Comparison of ENCODE assay signal across 11 cellular contexts in genomic region chr21:26881504-26882228, GRCh38. TPM values are rescaled to one million over a fixed set of nuclear protein-coding genes. Genes with fewer than 3 reads are reported as not detected.
DNase-seq lines count a peak whose midpoint lies in the region; ATAC-seq, FAIRE-seq and TF ChIP-seq lines count a peak whose summit lies in the region.
"Had no signal": no experiment of that assay in that cellular context is flagged by ENCODE, and none has a peak within 500 bp of the region (broad histone marks: within the 10 kb centered on the region; RNA-seq: fewer than 3 reads in every experiment).

No MANE protein-coding gene starts in this region.

- WGBS in body of pancreas, 2 donors = 42 to 44% methylated on average over 4 of the region's 4 CpGs

- DNase-seq in D721Med (ENCODE audit: insufficient read length, low spot score) (no peak), MV-4-11 (lab: John Stamatoyannopoulos, UW) (peak; percentile 24), body of pancreas (no peak), myocyte (ENCODE audit: low read depth) (peak; percentile 43), GF-D8 (lab: John Stamatoyannopoulos, UW) (no peak)
- DNase-seq: NCI-H1092 treated with DMSO at 0.1 percent for 48 hours; stimulated activated naive CD8-positive, alpha-beta T cell treated with anti-CD3 and anti-CD28 coated beads, Interleukin-15, Interleukin-2, amounts not matched to agents 100 U/mL and 50 U/mL, for 24 hours had no signal

- no peak overlapping the region for H3K27ac ChIP-seq in body of pancreas

- H3K36me3 ChIP-seq in body of pancreas (replicated peaks in 1 of 2; ENCODE audit: insufficient read depth in 1 of 2, low read depth in 2 of 2) = no peaks in the 10 kb centered on the region

- FAIRE-seq in D721Med (lab: Jason Lieb, UNC) = no peak
- FAIRE-seq: keratinocyte had no signal

- TF ChIP-seq CTCF in D721Med (IDR thresholded peaks at IDR 0.05; ENCODE audit: insufficient read depth, missing control alignments) (peak; percentile 53), body of pancreas (IDR thresholded peaks at IDR 0.05) (peak in 6 of 7 experiments; percentile 16 to 52 (median 33))

- ATAC-seq in body of pancreas = no peak
- ATAC-seq in HG02981 (IDR thresholded peaks at IDR 0.05; ENCODE audit: unreplicated experiment) = no peak
- ATAC-seq in GM18873 (IDR thresholded peaks at IDR 0.05; ENCODE audit: low FRiP score, unreplicated experiment) = no peak
- no peak for ATAC-seq in HG03469 (IDR thresholded peaks at IDR 0.05; ENCODE audit: unreplicated experiment)
- ATAC-seq: stimulated activated naive CD8-positive, alpha-beta T cell treated with anti-CD3 and anti-CD28 coated beads, Interleukin-15, Interleukin-2, amounts not matched to agents 100 U/mL and 50 U/mL, for 24 hours had no signal

- H3K9me3 ChIP-seq in body of pancreas = no peaks in the 10 kb centered on the region

- H3K27me3 ChIP-seq in body of pancreas = no peaks in the 10 kb centered on the region

- no peak for TF ChIP-seq POLR2A in body of pancreas (IDR thresholded peaks at IDR 0.05)

- H3K4me1 ChIP-seq in body of pancreas = no peaks in the 10 kb centered on the region

- intact Hi-C loops in body of pancreas (cut with DNase I) = no loop called here

- H3K4me3 ChIP-seq in body of pancreas = no peak overlapping the region

RNA-seq across cellular contexts. Expression of gene ADAMTS1, which starts 36.5 kb away (rescaled TPM):
- total RNA-seq in body of pancreas = 100 to 1,000 TPM in 1 of 2 donors, 10 to 100 TPM in 1; 47.0 to 104 TPM
- 21.4 and 23.0 TPM in 2 replicates for total RNA-seq in myocyte
- 38.5 TPM for polyA plus RNA-seq in myocyte (2012)

Comparison
In these comparisons a context has a peak if more than half of its experiments do, and no peak if none do; other contexts are left out.
1. DNase-seq: peak in MV-4-11 (single experiment) and myocyte (single experiment); none in D721Med (single experiment), body of pancreas (0 of 4) and GF-D8 (single experiment).